Comparison of ENCODE assay signal across 10 cellular contexts in genomic region chr3:144085964-144086363, GRCh38.
DNase-seq lines count a peak whose midpoint lies in the region; ATAC-seq, FAIRE-seq and TF ChIP-seq lines count a peak whose summit lies in the region.
"Had no signal": no experiment of that assay in that cellular context is flagged by ENCODE, and none has a peak within 500 bp of the region (broad histone marks: within the 10 kb centered on the region; RNA-seq: fewer than 3 reads in every experiment).

No MANE protein-coding gene starts in this region.

- no peaks in the 10 kb centered on the region for H3K9me3 ChIP-seq in RWPE2 (ENCODE audit: severe bottlenecking)
- H3K9me3 ChIP-seq: BLaER1 treated with 17β-estradiol and CSF1 and Interleukin-3, amounts not matched to agents 10 nM and 100 nM had no signal

- H3K4me1 ChIP-seq in RWPE2 (ENCODE audit: insufficient read depth, poor library complexity, severe bottlenecking): peaks cover 5% of the 10 kb centered on the region

- TF ChIP-seq CTCF in RWPE2 (IDR thresholded peaks at IDR 0.05; ENCODE audit: poor library complexity, severe bottlenecking) (no peak), fibroblast of the aortic adventitia (IDR thresholded peaks at IDR 0.05; ENCODE audit: insufficient read depth, low read length) (no peak)

- peak; percentile 70 for DNase-seq in DMS153 treated with DMSO at 0.1 percent for 48 hours (lab: John Stamatoyannopoulos, UW; ENCODE audit: unreplicated experiment)
- peak; percentile 74 for DNase-seq in MV-4-11 (lab: John Stamatoyannopoulos, UW)
- no peak for DNase-seq in RWPE2 (ENCODE audit: low spot score)
- peak; percentile 56 for DNase-seq in fibroblast of the aortic adventitia (ENCODE audit: low read depth)
- DNase-seq in urothelium cell line (ENCODE audit: low spot score): no peak
- no peak for DNase-seq in left lobe of liver (ENCODE audit: low spot score)
- DNase-seq in activated naive CD4-positive, alpha-beta T cell treated with anti-CD3 and anti-CD28 coated beads, Interleukin-2, amount 50 U/mL, for 16 hours: no peak
- DNase-seq in activated CD8-positive, alpha-beta T cell treated with anti-CD3 and anti-CD28 coated beads, Interleukin-2, amount 10 ng/mL, durations not matched to agents 7 days and 5 days: no peak
- DNase-seq: dorsolateral prefrontal cortex had no signal

- ATAC-seq in RWPE2 (ENCODE audit: low read depth) (peak; percentile 74), left lobe of liver (no peak)
- ATAC-seq in activated CD8-positive, alpha-beta T cell treated with anti-CD3 and anti-CD28 coated beads, Interleukin-2, amount 10 ng/mL, durations not matched to agents 7 days and 5 days: no peak

- no peak overlapping the region for H3K27ac Mint-ChIP-seq in activated CD8-positive, alpha-beta T cell treated with anti-CD3 and anti-CD28 coated beads, Interleukin-2, amount 10 ng/mL, durations not matched to agents 7 days and 5 days

- no peak overlapping the region for H3K27ac ChIP-seq in RWPE2 (ENCODE audit: poor library complexity, severe bottlenecking)
- H3K27ac ChIP-seq: BLaER1 treated with 17β-estradiol and CSF1 and Interleukin-3, amounts not matched to agents 10 nM and 100 nM; dorsolateral prefrontal cortex had no signal

- H3K27me3 Mint-ChIP-seq in activated CD8-positive, alpha-beta T cell treated with anti-CD3 and anti-CD28 coated beads, Interleukin-2, amount 10 ng/mL, durations not matched to agents 7 days and 5 days (ENCODE audit: low read depth): peaks cover 8% of the 10 kb centered on the region

- H3K4me3 ChIP-seq in RWPE2 (ENCODE audit: severe bottlenecking): no peak overlapping the region
- H3K4me3 ChIP-seq in fibroblast of the aortic adventitia (ENCODE audit: low read depth, low read length): no peak overlapping the region
- H3K4me3 ChIP-seq: BLaER1 treated with 17β-estradiol and CSF1 and Interleukin-3, amounts not matched to agents 10 nM and 100 nM; dorsolateral prefrontal cortex had no signal

- no peak for FAIRE-seq in urothelium cell line (lab: Jason Lieb, UNC)

- no peaks in the 10 kb centered on the region for H3K36me3 Mint-ChIP-seq in activated CD8-positive, alpha-beta T cell treated with anti-CD3 and anti-CD28 coated beads, Interleukin-2, amount 10 ng/mL, durations not matched to agents 7 days and 5 days (ENCODE audit: low read depth)

- H3K9me3 Mint-ChIP-seq in activated CD8-positive, alpha-beta T cell treated with anti-CD3 and anti-CD28 coated beads, Interleukin-2, amount 10 ng/mL, durations not matched to agents 7 days and 5 days (ENCODE audit: insufficient read depth): no peaks in the 10 kb centered on the region

- no peak overlapping the region for H3K4me3 Mint-ChIP-seq in activated CD8-positive, alpha-beta T cell treated with anti-CD3 and anti-CD28 coated beads, Interleukin-2, amount 10 ng/mL, durations not matched to agents 7 days and 5 days

- no peaks in the 10 kb centered on the region for H3K27me3 ChIP-seq in RWPE2 (ENCODE audit: insufficient read depth, poor library complexity, severe bottlenecking)
- H3K27me3 ChIP-seq: BLaER1 treated with 17β-estradiol and CSF1 and Interleukin-3, amounts not matched to agents 10 nM and 100 nM; dorsolateral prefrontal cortex had no signal

- POLR2A ChIA-PET in activated CD8-positive, alpha-beta T cell treated with anti-CD3 and anti-CD28 coated beads, Interleukin-2, amount 10 ng/mL, durations not matched to agents 7 days and 5 days (lab: Charles Lee): no interaction called here

- no peaks in the 10 kb centered on the region for H3K4me1 Mint-ChIP-seq in activated CD8-positive, alpha-beta T cell treated with anti-CD3 and anti-CD28 coated beads, Interleukin-2, amount 10 ng/mL, durations not matched to agents 7 days and 5 days (ENCODE audit: low read depth)

- CTCF ChIA-PET in activated CD8-positive, alpha-beta T cell treated with anti-CD3 and anti-CD28 coated beads, Interleukin-2, amount 10 ng/mL, durations not matched to agents 7 days and 5 days (lab: Charles Lee): no interaction called here

- H3K36me3 ChIP-seq in RWPE2 (ENCODE audit: low read depth): no peaks in the 10 kb centered on the region
- H3K36me3 ChIP-seq: BLaER1 treated with 17β-estradiol and CSF1 and Interleukin-3, amounts not matched to agents 10 nM and 100 nM had no signal

Comparison
In these comparisons a context has a peak if more than half of its experiments do, and no peak if none do; other contexts are left out.
1. DNase-seq: peak in DMS153 treated with DMSO at 0.1 percent for 48 hours (single experiment), MV-4-11 (single experiment) and fibroblast of the aortic adventitia (single experiment); none in RWPE2 (single experiment), urothelium cell line (single experiment), left lobe of liver (single experiment), activated naive CD4-positive, alpha-beta T cell treated with anti-CD3 and anti-CD28 coated beads, Interleukin-2, amount 50 U/mL, for 16 hours (single experiment) and activated CD8-positive, alpha-beta T cell treated with anti-CD3 and anti-CD28 coated beads, Interleukin-2, amount 10 ng/mL, durations not matched to agents 7 days and 5 days (single experiment).